In the genomic region with DNA sequence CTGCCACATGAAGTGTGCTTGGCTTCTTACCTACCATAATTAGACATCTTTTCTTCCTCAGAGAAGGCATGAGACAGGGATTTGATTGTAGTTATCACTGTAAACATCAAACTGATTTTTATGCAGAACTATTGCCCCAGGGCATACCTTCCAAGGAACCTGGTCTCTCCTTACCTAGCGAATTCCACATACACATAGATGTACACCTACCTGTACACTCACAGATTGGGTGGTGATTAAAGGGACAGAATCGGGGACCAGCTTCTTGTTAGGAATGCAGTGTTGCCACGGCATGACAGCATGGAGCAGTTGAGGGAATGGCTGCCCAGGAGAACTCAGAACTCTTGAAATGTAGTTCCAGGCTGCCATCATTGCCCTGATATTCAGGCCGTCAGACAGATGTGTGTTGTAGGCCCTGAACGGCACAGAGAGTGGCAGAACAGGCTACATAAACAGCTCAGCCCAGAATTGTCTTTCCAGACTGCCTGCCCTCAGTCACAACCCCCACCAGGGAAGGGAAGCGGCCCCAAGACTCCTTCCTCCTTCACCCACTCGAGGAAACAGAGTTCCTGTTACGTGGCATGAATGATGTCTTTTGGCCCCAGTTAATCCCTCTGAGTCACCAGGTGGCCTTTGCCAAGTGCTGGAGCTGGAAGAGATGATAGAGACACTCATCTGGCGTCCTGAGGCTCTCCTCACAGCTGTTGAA, we compare ENCODE assay signal across 8 cellular contexts. TPM values are rescaled to one million over a fixed set of nuclear protein-coding genes. Genes with fewer than 3 reads are reported as not detected.
DNase-seq lines count a peak whose midpoint lies in the region; ATAC-seq and TF ChIP-seq lines count a peak whose summit lies in the region.

No MANE protein-coding gene starts in this region.

- peak; percentile 85 for DNase-seq in CD14-positive monocyte (ENCODE audit: low spot score)
- DNase-seq in NOMO-1 treated with DMSO at 0.1 percent for 48 hours (lab: John Stamatoyannopoulos, UW; ENCODE audit: unreplicated experiment) = peak; percentile 45
- DNase-seq in erythroblast (lab: John Stamatoyannopoulos, UW) = peak; percentile 89 to 92
- DNase-seq in cerebellar cortex (ENCODE audit: low spot score) = no peak
- no peak for DNase-seq in stimulated activated CD4-positive, alpha-beta T cell treated with anti-CD3 and anti-CD28 coated beads, Interleukin-4, amount 100 ng/mL, for 24 hours

- no peaks in the 10 kb centered on the region for H3K9me3 Mint-ChIP-seq in CD14-positive monocyte
- no peaks in the 10 kb centered on the region for H3K9me3 Mint-ChIP-seq in nephron

- H3K4me3 Mint-ChIP-seq in CD14-positive monocyte = peak overlapping the region; percentile 50 to 81
- peak overlapping the region; percentile 46 to 54 (median 48) for H3K4me3 Mint-ChIP-seq in nephron

- ATAC-seq in GM19452 (IDR thresholded peaks at IDR 0.05; ENCODE audit: unreplicated experiment) (no peak), HG03354 (IDR thresholded peaks at IDR 0.05; ENCODE audit: poor library complexity, severe bottlenecking, unreplicated experiment) (no peak)

- H3K27ac Mint-ChIP-seq in CD14-positive monocyte = peak overlapping the region; percentile 85 to 93 (median 91)
- H3K27ac Mint-ChIP-seq in nephron = peak overlapping the region; percentile 99 to 100 (median 100)

- TF ChIP-seq CTCF in CD14-positive monocyte (IDR thresholded peaks at IDR 0.05) (no peak), nephron (IDR thresholded peaks at IDR 0.05; ENCODE audit: unreplicated experiment in 3 of 3) (no peak)

- H3K36me3 Mint-ChIP-seq in CD14-positive monocyte (peaks cover 63 to 89% of the 10 kb centered on the region in 2 donors), nephron (ENCODE audit: low read depth) (peaks cover 14% of the 10 kb centered on the region)

- H3K27me3 Mint-ChIP-seq in CD14-positive monocyte (ENCODE audit: low read depth in 3 of 3) (peaks cover 1 to 5% (median 3%) of the 10 kb centered on the region in 3 donors), nephron (ENCODE audit: low read depth) (no peaks in the 10 kb centered on the region)

- intact Hi-C loops in CD14-positive monocyte (cut with micrococcal nuclease) = loop anchor here (5.0 to 10.0 kb wide), 4 partner anchors 61 to 196 kb away; partner anchors contain the start of genes ATP6V0A1 (in 1 of the 2) and CAVIN1 (in 1 of the 2)

- no peak for TF ChIP-seq POLR2A in erythroblast (IDR thresholded peaks at IDR 0.05; ENCODE audit: low read length)

- H3K4me1 Mint-ChIP-seq in CD14-positive monocyte (peaks cover 41% of the 10 kb centered on the region), nephron (peaks cover 75% of the 10 kb centered on the region)

RNA-seq across cellular contexts. Expression of gene NAGLU, which starts 17.8 kb away (rescaled TPM):
- 10 to 100 TPM; 10.4 to 24.9 TPM for polyA plus RNA-seq in CD14-positive monocyte

RNA-seq across cellular contexts. Expression of gene HSD17B1, which starts 34.5 kb away (rescaled TPM):
- polyA plus RNA-seq in CD14-positive monocyte = under 1 TPM; 0.19 to 0.27 TPM

RNA-seq across cellular contexts. Expression of gene COASY, which starts 43.7 kb away (rescaled TPM):
- polyA plus RNA-seq in CD14-positive monocyte = 10 to 100 TPM; 52.6 to 57.9 TPM

RNA-seq across cellular contexts. Expression of gene MLX, which starts 48.7 kb away (rescaled TPM):
- 10 to 100 TPM; 61.4 to 63.5 TPM for polyA plus RNA-seq in CD14-positive monocyte

RNA-seq across cellular contexts. Expression of gene PSMC3IP, which starts 59.3 kb away (rescaled TPM):
- polyA plus RNA-seq in CD14-positive monocyte = not detected

Comparison
In these comparisons a context has a peak if more than half of its experiments do, and no peak if none do; other contexts are left out.
1. DNase-seq: peak in CD14-positive monocyte (single experiment), NOMO-1 treated with DMSO at 0.1 percent for 48 hours (single experiment) and erythroblast (2 of 2); none in cerebellar cortex (single experiment) and stimulated activated CD4-positive, alpha-beta T cell treated with anti-CD3 and anti-CD28 coated beads, Interleukin-4, amount 100 ng/mL, for 24 hours (single experiment).